11 cellular contexts compared by ENCODE assay signal in genomic region chr12:94282675-94283074, GRCh38.
DNase-seq lines count a peak whose midpoint lies in the region; ATAC-seq, FAIRE-seq and TF ChIP-seq lines count a peak whose summit lies in the region.
"Had no signal": no experiment of that assay in that cellular context is flagged by ENCODE, and none has a peak within 500 bp of the region (broad histone marks: within the 10 kb centered on the region; RNA-seq: fewer than 3 reads in every experiment).

No MANE protein-coding gene starts in this region.

- H3K9me3 ChIP-seq in effector memory CD4-positive, alpha-beta T cell (ENCODE audit: control insufficient read depth, low read length): no peaks in the 10 kb centered on the region
- no peaks in the 10 kb centered on the region for H3K9me3 ChIP-seq in tibial artery
- H3K9me3 ChIP-seq: adrenal gland had no signal

- no peak for ATAC-seq in GM21360 (IDR thresholded peaks at IDR 0.05; ENCODE audit: unreplicated experiment)

- peak; percentile 81 for FAIRE-seq in GM12891 (lab: Jason Lieb, UNC)
- FAIRE-seq: D721Med had no signal

- DNase-seq in GM12891 (ENCODE audit: insufficient read length, low spot score) (no peak), D341Med (ENCODE audit: low spot score) (no peak), tibial artery (no peak), UCSD-AML1 (lab: John Stamatoyannopoulos, UW; ENCODE audit: unreplicated experiment) (no peak)
- DNase-seq in activated CD4-positive, alpha-beta T cell treated with anti-CD3 and anti-CD28 coated beads, Interleukin-2, amount 50 U/mL, for 1 hour: peak; percentile 35
- peak; percentile 14 to 35 (median 33) for DNase-seq in effector memory CD4-positive, alpha-beta T cell
- peak; percentile 44 for DNase-seq in stimulated activated CD4-positive, alpha-beta T cell treated with anti-CD3 and anti-CD28 coated beads, Interleukin-15, amount 100 ng/mL, for 24 hours
- DNase-seq: NCI-H748 treated with DMSO at 0.1 percent for 48 hours had no signal

- H3K27ac ChIP-seq in effector memory CD4-positive, alpha-beta T cell (ENCODE audit: insufficient read depth, low read length, poor library complexity, severe bottlenecking): peak overlapping the region; percentile 56
- H3K27ac ChIP-seq in tibial artery: no peak overlapping the region
- H3K27ac ChIP-seq: adrenal gland had no signal

- peaks cover 25% of the 10 kb centered on the region for H3K36me3 ChIP-seq in effector memory CD4-positive, alpha-beta T cell (ENCODE audit: control insufficient read depth, insufficient read depth, low read length)
- peaks cover 0 to 10% (median 5%) of the 10 kb centered on the region in 3 donors for H3K36me3 ChIP-seq in tibial artery

- peaks cover 19% of the 10 kb centered on the region for H3K4me1 ChIP-seq in effector memory CD4-positive, alpha-beta T cell (ENCODE audit: control insufficient read depth, insufficient read depth, low read length, poor library complexity, severe bottlenecking)
- H3K4me1 ChIP-seq in tibial artery: no peaks in the 10 kb centered on the region
- H3K4me1 ChIP-seq: adrenal gland had no signal

- intact Hi-C loops in tibial artery (cut with DNase I; ENCODE audit: low total_unique reads): no loop called here

- H3K27me3 ChIP-seq in effector memory CD4-positive, alpha-beta T cell (replicated peaks; ENCODE audit: control insufficient read depth, insufficient read depth, low read length, poor library complexity, severe bottlenecking): no peaks in the 10 kb centered on the region
- no peaks in the 10 kb centered on the region for H3K27me3 ChIP-seq in tibial artery
- H3K27me3 ChIP-seq: adrenal gland had no signal

- peak overlapping the region; percentile 9 for H3K4me3 ChIP-seq in effector memory CD4-positive, alpha-beta T cell (ENCODE audit: insufficient read depth, low read depth, low read length, poor library complexity, severe bottlenecking)
- no peak overlapping the region for H3K4me3 ChIP-seq in tibial artery
- H3K4me3 ChIP-seq: adrenal gland had no signal

- no peak for TF ChIP-seq POLR2A in GM12891 (IDR thresholded peaks at IDR 0.05; ENCODE audit: low read depth, low read length)

- TF ChIP-seq CTCF in tibial artery (IDR thresholded peaks at IDR 0.05): no peak

TF ChIP-seq in GM12891, 5 proteins besides CTCF, POLR2A, EP300 and RAD21:
- TF ChIP-seq POLR2AphosphoS5 (IDR thresholded peaks at IDR 0.05; ENCODE audit: low read depth, low read length) (no peak), POU2F2 (IDR thresholded peaks at IDR 0.05; ENCODE audit: low read depth, low read length) (no peak), TAF1 (IDR thresholded peaks at IDR 0.05; ENCODE audit: low read depth, low read length) (no peak), PAX5 (IDR thresholded peaks at IDR 0.05; ENCODE audit: insufficient read depth, low read length, severe bottlenecking) (no peak), SPI1 (IDR thresholded peaks at IDR 0.05; ENCODE audit: low read depth, low read length) (no peak)
TF ChIP-seq in GM12891: peak in this region for 0.

Comparison
In these comparisons a context has a peak if more than half of its experiments do, and no peak if none do; other contexts are left out.
1. DNase-seq: peak in activated CD4-positive, alpha-beta T cell treated with anti-CD3 and anti-CD28 coated beads, Interleukin-2, amount 50 U/mL, for 1 hour (single experiment), effector memory CD4-positive, alpha-beta T cell (3 of 3) and stimulated activated CD4-positive, alpha-beta T cell treated with anti-CD3 and anti-CD28 coated beads, Interleukin-15, amount 100 ng/mL, for 24 hours (single experiment); none in GM12891 (single experiment), D341Med (single experiment), tibial artery (0 of 2) and UCSD-AML1 (single experiment).